In genomic region chr20:59706106-59706693, GRCh38 we compare ENCODE assay signal across 19 cellular contexts.
"Had no signal": no experiment of that assay in that cellular context is flagged by ENCODE, and none has a peak within 500 bp of the region (broad histone marks: within the 10 kb centered on the region; RNA-seq: fewer than 3 reads in every experiment).

No MANE protein-coding gene starts in this region.

- H3K4me3 ChIP-seq: coronary artery, hepatocyte, left ventricle myocardium inferior, lower lobe of right lung, pancreas, right lobe of liver, stomach, thyroid gland had no signal

- H3K36me3 Mint-ChIP-seq: naive thymus-derived CD8-positive, alpha-beta T cell; stimulated activated effector memory CD8-positive, alpha-beta T cell treated with anti-CD3 and anti-CD28 coated beads, Interleukin-12 subunit alpha, Interleukin-12 subunit beta, amount 100 ng/mL, for 72 hours had no signal

- H3K79me2 ChIP-seq: hepatocyte had no signal

- H3K27ac ChIP-seq: coronary artery, hepatocyte, left ventricle myocardium inferior, lower lobe of right lung, pancreas, right lobe of liver, stomach, thyroid gland had no signal

- H2AFZ ChIP-seq: hepatocyte had no signal

- H3K4me3 Mint-ChIP-seq: naive thymus-derived CD8-positive, alpha-beta T cell; nephron progenitor cell; stimulated activated effector memory CD8-positive, alpha-beta T cell treated with anti-CD3 and anti-CD28 coated beads, Interleukin-12 subunit alpha, Interleukin-12 subunit beta, amount 100 ng/mL, for 72 hours had no signal

- DNase-seq: dermis blood vessel endothelial cell; left colon; left ventricle myocardium inferior; lower lobe of right lung; naive thymus-derived CD8-positive, alpha-beta T cell; nephron progenitor cell; occipital lobe; pancreas; retina; right lobe of liver; stimulated activated CD4-positive, alpha-beta T cell treated with anti-CD3 and anti-CD28 coated beads, Interleukin-2, amount 100 ng/mL, for 24 hours; stimulated activated CD4-positive, alpha-beta T cell treated with anti-CD3 and anti-CD28 coated beads, Interleukin-4, amount 100 ng/mL, for 24 hours; stimulated activated naive CD4-positive, alpha-beta T cell treated with Interleukin-2 at 50 U/mL for 16 hours; stomach; thyroid gland; trophoblast cell had no signal

- H3K36me3 ChIP-seq: left ventricle myocardium inferior, lower lobe of right lung, pancreas, right lobe of liver, stomach, thyroid gland had no signal

- H3K4me1 Mint-ChIP-seq: naive thymus-derived CD8-positive, alpha-beta T cell; nephron progenitor cell; stimulated activated effector memory CD8-positive, alpha-beta T cell treated with anti-CD3 and anti-CD28 coated beads, Interleukin-12 subunit alpha, Interleukin-12 subunit beta, amount 100 ng/mL, for 72 hours had no signal

- H3K9me3 ChIP-seq: left ventricle myocardium inferior, lower lobe of right lung, pancreas, right lobe of liver, stomach, thyroid gland had no signal

- H3K27me3 ChIP-seq: hepatocyte, pancreas, right lobe of liver, thyroid gland had no signal

- H3K4me2 ChIP-seq: hepatocyte had no signal

- H3K27ac Mint-ChIP-seq: naive thymus-derived CD8-positive, alpha-beta T cell; nephron progenitor cell; stimulated activated effector memory CD8-positive, alpha-beta T cell treated with anti-CD3 and anti-CD28 coated beads, Interleukin-12 subunit alpha, Interleukin-12 subunit beta, amount 100 ng/mL, for 72 hours had no signal

- H3K4me1 ChIP-seq: lower lobe of right lung, pancreas, stomach, thyroid gland had no signal

- ATAC-seq: left colon; naive thymus-derived CD8-positive, alpha-beta T cell; pancreas; stimulated activated effector memory CD8-positive, alpha-beta T cell treated with anti-CD3 and anti-CD28 coated beads, Interleukin-12 subunit alpha, Interleukin-12 subunit beta, amount 100 ng/mL, for 72 hours had no signal
